ENCODE assay signal across 10 cellular contexts in genomic region chr14:75070383-75070782, GRCh38. TPM values are rescaled to one million over a fixed set of nuclear protein-coding genes. Genes with fewer than 3 reads are reported as not detected.
A peak's percentile ranks its signal among the peaks of the same experiment; 100 is the strongest.
DNase-seq lines count a peak whose midpoint lies in the region; ATAC-seq and TF ChIP-seq lines count a peak whose summit lies in the region.
"Had no signal": no experiment of that assay in that cellular context is flagged by ENCODE, and none has a peak within 500 bp of the region (broad histone marks: within the 10 kb centered on the region; RNA-seq: fewer than 3 reads in every experiment).

No MANE protein-coding gene starts in this region.

- H3K4me3 ChIP-seq in left lung (peak overlapping the region; percentile 46 to 53), stomach smooth muscle (ENCODE audit: low read length in 2 of 2) (peak overlapping the region; percentile 81 to 88)

- DNase-seq in GM03348 (ENCODE audit: low spot score) = peak; percentile 26
- no peak for DNase-seq in activated B cell treated with CpG ODN at 0.5 μM for 24 hours
- no peak for DNase-seq in left lung
- no peak for DNase-seq in putamen (ENCODE audit: low spot score)
- no peak for DNase-seq in DMS 273 (lab: John Stamatoyannopoulos, UW; ENCODE audit: unreplicated experiment)
- no peak for DNase-seq in NCI-H345 (lab: John Stamatoyannopoulos, UW)
- DNase-seq: activated T-cell treated with anti-CD3 and anti-CD28 coated beads, Interleukin-2, amount 50 U/mL, for 4 hours; retina; T-helper 17 cell had no signal

- H3K4me3 Mint-ChIP-seq in activated B cell treated with CpG ODN at 0.5 μM for 24 hours = peak overlapping the region; percentile 21
- H3K4me3 Mint-ChIP-seq: activated T-cell treated with anti-CD3 and anti-CD28 coated beads, Interleukin-2, amount 50 U/mL, for 4 hours; T-helper 17 cell had no signal

- peaks cover 5 to 28% of the 10 kb centered on the region in 2 donors for H3K4me1 ChIP-seq in left lung
- H3K4me1 ChIP-seq in stomach smooth muscle (ENCODE audit: control insufficient read depth, insufficient read depth, low read length) = peaks cover 28% of the 10 kb centered on the region

- TF ChIP-seq CTCF in activated B cell treated with CpG ODN at 0.5 μM for 24 hours (IDR thresholded peaks at IDR 0.05) (no peak), left lung (IDR thresholded peaks at IDR 0.05) (no peak)

- POLR2A ChIA-PET in activated B cell treated with CpG ODN at 0.5 μM for 24 hours (lab: Charles Lee) = interaction anchor here (0.9 kb wide), 1 partner anchor 54 kb away, joined by 13 read pairs; no protein-coding TSS in a partner anchor

- intact Hi-C loops in activated B cell treated with CpG ODN at 0.5 μM for 24 hours (cut with micrococcal nuclease) (no loop called here), left lung (cut with DNase I) (no loop called here)

- H3K27me3 Mint-ChIP-seq in activated B cell treated with CpG ODN at 0.5 μM for 24 hours = no peaks in the 10 kb centered on the region
- H3K27me3 Mint-ChIP-seq: T-helper 17 cell had no signal

- H3K27ac ChIP-seq in left lung (peak overlapping the region; percentile 91 to 94), stomach smooth muscle (ENCODE audit: low read length) (peak overlapping the region; percentile 96)

- no peaks in the 10 kb centered on the region for H3K9me3 Mint-ChIP-seq in activated B cell treated with CpG ODN at 0.5 μM for 24 hours
- H3K9me3 Mint-ChIP-seq: activated T-cell treated with anti-CD3 and anti-CD28 coated beads, Interleukin-2, amount 50 U/mL, for 4 hours had no signal

- H3K27ac Mint-ChIP-seq in activated B cell treated with CpG ODN at 0.5 μM for 24 hours = no peak overlapping the region
- H3K27ac Mint-ChIP-seq: T-helper 17 cell had no signal

- no peaks in the 10 kb centered on the region for H3K4me1 Mint-ChIP-seq in activated B cell treated with CpG ODN at 0.5 μM for 24 hours

- peak overlapping the region; percentile 86 to 90 for H3K9ac ChIP-seq in stomach smooth muscle (ENCODE audit: low read length in 2 of 2)

- H3K36me3 ChIP-seq in left lung = no peaks in the 10 kb centered on the region
- H3K36me3 ChIP-seq in stomach smooth muscle (ENCODE audit: control insufficient read depth in 2 of 2, insufficient read depth in 2 of 2, low read length in 2 of 2) = no peaks in the 10 kb centered on the region

- H3K9me3 ChIP-seq in left lung (no peaks in the 10 kb centered on the region), stomach smooth muscle (ENCODE audit: control insufficient read depth in 2 of 2, low read length in 2 of 2) (no peaks in the 10 kb centered on the region)

- no peaks in the 10 kb centered on the region for H3K36me3 Mint-ChIP-seq in activated B cell treated with CpG ODN at 0.5 μM for 24 hours (ENCODE audit: low read depth)

- H3K27me3 ChIP-seq in left lung (no peaks in the 10 kb centered on the region), stomach smooth muscle (ENCODE audit: control insufficient read depth in 1 of 2, insufficient read depth in 2 of 2, low read length in 2 of 2) (no peaks in the 10 kb centered on the region)

- CTCF ChIA-PET in activated B cell treated with CpG ODN at 0.5 μM for 24 hours (lab: Charles Lee) = interaction anchor here (1.1 kb wide), 1 partner anchor 18 kb away, joined by 3 read pairs; no protein-coding TSS in a partner anchor

- ATAC-seq in activated B cell treated with CpG ODN at 0.5 μM for 24 hours (ENCODE audit: low read depth) (no peak), left lung (no peak)
- ATAC-seq: activated T-cell treated with anti-CD3 and anti-CD28 coated beads, Interleukin-2, amount 50 U/mL, for 4 hours; T-helper 17 cell had no signal

RNA-seq across cellular contexts. Expression of gene ZC2HC1C, which starts 0.9 kb away (rescaled TPM):
- total RNA-seq in activated B cell treated with CpG ODN at 0.5 μM for 24 hours = 0.91 TPM in 1 of 2 replicates, not detected in the other
- 1 to 10 TPM; 3.1 to 4.6 TPM for total RNA-seq in left lung

RNA-seq across cellular contexts. Expression of gene ACYP1, which starts 6.6 kb away (rescaled TPM):
- total RNA-seq in activated B cell treated with CpG ODN at 0.5 μM for 24 hours = 21.6 and 25.9 TPM in 2 replicates
- 10 to 100 TPM in 1 of 2 donors, 1 to 10 TPM in 1; 9.8 to 15.8 TPM for total RNA-seq in left lung

RNA-seq across cellular contexts. Expression of gene MLH3, which starts 19.1 kb away (rescaled TPM):
- 20.0 and 21.7 TPM in 2 replicates for total RNA-seq in activated B cell treated with CpG ODN at 0.5 μM for 24 hours
- total RNA-seq in left lung = 10 to 100 TPM; 24.7 to 25.9 TPM

RNA-seq across cellular contexts. Expression of gene NEK9, which starts 56.5 kb away (rescaled TPM):
- total RNA-seq in activated B cell treated with CpG ODN at 0.5 μM for 24 hours = 96.1 and 97.7 TPM in 2 replicates
- total RNA-seq in left lung = 10 to 100 TPM; 75.8 to 77.7 TPM
